Comparison of ENCODE assay signal across 26 cellular contexts in the genomic region with DNA sequence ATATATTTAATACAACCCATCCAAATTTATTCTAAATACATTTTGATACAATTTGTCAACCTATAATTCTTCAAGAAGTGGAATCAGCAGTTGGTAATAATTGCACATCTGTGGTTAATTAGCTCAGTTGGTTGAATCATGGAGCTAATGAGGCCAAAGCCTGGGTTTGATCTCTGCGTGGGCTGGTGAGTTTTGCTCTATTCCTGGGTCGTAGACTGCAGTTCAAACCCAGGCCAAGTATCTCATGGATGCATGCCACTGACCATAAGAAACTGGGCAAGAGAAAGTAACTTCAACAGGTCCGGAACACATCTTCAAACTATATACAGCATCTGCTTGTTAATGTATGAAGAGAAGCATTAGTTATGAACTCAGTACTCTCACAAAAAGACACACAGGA.
DNase-seq lines count a peak whose midpoint lies in the region; ATAC-seq and TF ChIP-seq lines count a peak whose summit lies in the region.
"Had no signal": no experiment of that assay in that cellular context is flagged by ENCODE, and none has a peak within 500 bp of the region (broad histone marks: within the 10 kb centered on the region; RNA-seq: fewer than 3 reads in every experiment).

No MANE protein-coding gene starts in this region.

- H3K27me3 Mint-ChIP-seq in MCF 10A (ENCODE audit: insufficient read depth, unreplicated experiment) = no peaks in the 10 kb centered on the region
- H3K27me3 Mint-ChIP-seq: central memory CD8-positive, alpha-beta T cell; stimulated activated naive CD8-positive, alpha-beta T cell treated with anti-CD3 and anti-CD28 coated beads, Interleukin-15, Interleukin-2, amounts not matched to agents 100 ng/mL and 50 ng/mL, for 24 hours had no signal

- no peak overlapping the region for H3K27ac ChIP-seq in mammary epithelial cell (ENCODE audit: insufficient read depth, low read depth, low read length)
- H3K27ac ChIP-seq: 22Rv1; BLaER1 treated with 17β-estradiol and CSF1 and Interleukin-3, amounts not matched to agents 10 nM and 100 nM; HL-60; lower lobe of right lung had no signal

- intact Hi-C loops in mammary epithelial cell (cut with micrococcal nuclease) = no loop called here
- intact Hi-C loops in MCF 10A (cut with micrococcal nuclease) = no loop called here

- DNase-seq in mammary epithelial cell = no peak
- no peak for DNase-seq in MCF 10A (ENCODE audit: unreplicated experiment)
- peak; percentile 71 for DNase-seq in adipocyte (ENCODE audit: low read depth)
- DNase-seq in fibroblast of the aortic adventitia (ENCODE audit: low read depth) = peak; percentile 74
- peak; percentile 59 for DNase-seq in stromal cell of bone marrow (ENCODE audit: low read depth)
- no peak for DNase-seq in superior temporal gyrus (ENCODE audit: extremely low spot score)
- DNase-seq: activated CD4-positive, CD25-positive, alpha-beta regulatory T cell treated with anti-CD3 and anti-CD28 coated beads, Interleukin-2, amount 50 U/mL, for 72 hours; activated naive CD4-positive, alpha-beta T cell treated with Interleukin-2 at 50 U/mL for 16 hours; activated T-cell treated with anti-CD3 and anti-CD28 coated beads, Interleukin-2, amount 50 U/mL, for 48 hours; amygdala; kidney; lower lobe of right lung; MM.1S; NCI-H1417 treated with DMSO at 0.1 percent for 48 hours; NCI-H2171; NCI-H526 treated with DMSO at 0.1 percent for 48 hours; stimulated activated CD4-positive, alpha-beta T cell treated with anti-CD3 and anti-CD28 coated beads, Interleukin-4, amount 100 ng/mL, for 24 hours; SW 1271 had no signal

- H3K4me1 ChIP-seq in mammary epithelial cell (ENCODE audit: insufficient read depth, low read length) (peaks cover 9% of the 10 kb centered on the region), adipocyte (ENCODE audit: control insufficient read depth, insufficient read depth, low read length) (peaks cover 33% of the 10 kb centered on the region)
- H3K4me1 ChIP-seq: BLaER1 treated with 17β-estradiol and CSF1 and Interleukin-3, amounts not matched to agents 10 nM and 100 nM; lower lobe of right lung had no signal

- H3K4me1 Mint-ChIP-seq in MCF 10A (ENCODE audit: insufficient read depth, unreplicated experiment) = peaks cover 10% of the 10 kb centered on the region
- H3K4me1 Mint-ChIP-seq: central memory CD8-positive, alpha-beta T cell had no signal

- no peaks in the 10 kb centered on the region for H4K20me1 ChIP-seq in mammary epithelial cell (ENCODE audit: insufficient read depth, low read length)
- H4K20me1 ChIP-seq: BLaER1 treated with 17β-estradiol and CSF1 and Interleukin-3, amounts not matched to agents 10 nM and 100 nM had no signal

- H3K36me3 ChIP-seq in mammary epithelial cell (ENCODE audit: insufficient read depth, low read length) (no peaks in the 10 kb centered on the region), adipocyte (ENCODE audit: control insufficient read depth, insufficient read depth, low read length, severe bottlenecking) (no peaks in the 10 kb centered on the region)
- H3K36me3 ChIP-seq: BLaER1 treated with 17β-estradiol and CSF1 and Interleukin-3, amounts not matched to agents 10 nM and 100 nM; lower lobe of right lung; tibial nerve had no signal

- CTCF ChIA-PET in mammary epithelial cell (lab: Charles Lee; ENCODE audit: low non-redundant PET) = no interaction called here
- CTCF ChIA-PET in MCF 10A (lab: Yijun Ruan, JAX) = no interaction called here

- ATAC-seq in HG03280 (IDR thresholded peaks at IDR 0.05; ENCODE audit: unreplicated experiment) (no peak), HG03159 (IDR thresholded peaks at IDR 0.05; ENCODE audit: unreplicated experiment) (no peak)
- ATAC-seq: lower lobe of right lung had no signal

- TF ChIP-seq CTCF in mammary epithelial cell (conservative IDR thresholded peaks at IDR 0.05 in 1 of 2, IDR thresholded peaks at IDR 0.05 in 1 of 2; ENCODE audit: extremely low read depth in 1 of 2, insufficient read depth in 1 of 2, low read depth in 1 of 2, low read length in 2 of 2) (no peak), MCF 10A (IDR thresholded peaks at IDR 0.05; ENCODE audit: unreplicated experiment) (no peak), fibroblast of the aortic adventitia (IDR thresholded peaks at IDR 0.05; ENCODE audit: insufficient read depth, low read length) (no peak)

- no peak overlapping the region for H3K4me2 ChIP-seq in mammary epithelial cell (ENCODE audit: insufficient read depth, low read depth, low read length)
- H3K4me2 ChIP-seq: BLaER1 treated with 17β-estradiol and CSF1 and Interleukin-3, amounts not matched to agents 10 nM and 100 nM had no signal

- H3K27ac Mint-ChIP-seq in MCF 10A (ENCODE audit: low read depth, unreplicated experiment) = no peak overlapping the region
- H3K27ac Mint-ChIP-seq: stimulated activated naive CD8-positive, alpha-beta T cell treated with anti-CD3 and anti-CD28 coated beads, Interleukin-15, Interleukin-2, amounts not matched to agents 100 ng/mL and 50 ng/mL, for 24 hours had no signal

- in situ Hi-C loops in mammary epithelial cell (cut with MboI; ENCODE audit: low sequenced_read_pairs in 2 of 2) = no loop called here

- H3K36me3 Mint-ChIP-seq in MCF 10A (ENCODE audit: insufficient read depth, unreplicated experiment) = no peaks in the 10 kb centered on the region

- BruUV-seq in mammary epithelial cell (replicated peaks; lab: Mats Ljungman, UMichigan) (no TSS peak), MCF 10A (replicated peaks; lab: Mats Ljungman, UMichigan) (no TSS peak)

- POLR2A ChIA-PET in MCF 10A (lab: Yijun Ruan, JAX) = no interaction called here

- no peak overlapping the region for H3K4me3 Mint-ChIP-seq in MCF 10A (ENCODE audit: unreplicated experiment)
- H3K4me3 Mint-ChIP-seq: central memory CD8-positive, alpha-beta T cell; stimulated activated naive CD8-positive, alpha-beta T cell treated with anti-CD3 and anti-CD28 coated beads, Interleukin-15, Interleukin-2, amounts not matched to agents 100 ng/mL and 50 ng/mL, for 24 hours had no signal

- no peak overlapping the region for H3K4me3 ChIP-seq in mammary epithelial cell (replicated peaks in 1 of 3; ENCODE audit: insufficient read depth in 1 of 3, low read depth in 2 of 3, low read length in 3 of 3)
- no peak overlapping the region for H3K4me3 ChIP-seq in adipocyte (ENCODE audit: low read length)
- H3K4me3 ChIP-seq in fibroblast of the aortic adventitia (ENCODE audit: low read depth, low read length) = no peak overlapping the region
- H3K4me3 ChIP-seq: BLaER1 treated with 17β-estradiol and CSF1 and Interleukin-3, amounts not matched to agents 10 nM and 100 nM; lower lobe of right lung; tibial nerve had no signal

- H3K9ac ChIP-seq in mammary epithelial cell (ENCODE audit: insufficient read depth, low read length) (no peak overlapping the region), adipocyte (ENCODE audit: low read length) (no peak overlapping the region)
- H3K9ac ChIP-seq: BLaER1 treated with 17β-estradiol and CSF1 and Interleukin-3, amounts not matched to agents 10 nM and 100 nM had no signal

- H3K9me3 ChIP-seq in mammary epithelial cell (replicated peaks; ENCODE audit: insufficient read depth, low read length) (no peaks in the 10 kb centered on the region), adipocyte (ENCODE audit: control insufficient read depth, low read length) (no peaks in the 10 kb centered on the region)
- H3K9me3 ChIP-seq: BLaER1 treated with 17β-estradiol and CSF1 and Interleukin-3, amounts not matched to agents 10 nM and 100 nM; lower lobe of right lung had no signal

- 16% methylated on average over 3 of the region's 3 CpGs for WGBS in mammary epithelial cell (ENCODE audit: low coverage, missing lambda C conversion rate)

- H2AFZ ChIP-seq in mammary epithelial cell (ENCODE audit: low read depth, low read length) = peak overlapping the region; percentile 16

- H3K27me3 ChIP-seq in mammary epithelial cell (ENCODE audit: insufficient read depth, low read length) = no peaks in the 10 kb centered on the region
- no peaks in the 10 kb centered on the region for H3K27me3 ChIP-seq in adipocyte (replicated peaks; ENCODE audit: control insufficient read depth, insufficient read depth, low read length)
- H3K27me3 ChIP-seq: BLaER1 treated with 17β-estradiol and CSF1 and Interleukin-3, amounts not matched to agents 10 nM and 100 nM; tibial nerve had no signal

- dilution Hi-C loops in mammary epithelial cell (cut with HindIII; ENCODE audit: low sequenced_read_pairs) = no loop called here

- H3K79me2 ChIP-seq in mammary epithelial cell (ENCODE audit: insufficient read depth, low read length) = no peaks in the 10 kb centered on the region

- no peaks in the 10 kb centered on the region for H3K9me3 Mint-ChIP-seq in MCF 10A (ENCODE audit: unreplicated experiment)
- H3K9me3 Mint-ChIP-seq: stimulated activated naive CD8-positive, alpha-beta T cell treated with anti-CD3 and anti-CD28 coated beads, Interleukin-15, Interleukin-2, amounts not matched to agents 100 ng/mL and 50 ng/mL, for 24 hours had no signal

Comparison
In these comparisons a context has a peak if more than half of its experiments do, and no peak if none do; other contexts are left out.
1. DNase-seq: peak in adipocyte (single experiment), fibroblast of the aortic adventitia (single experiment) and stromal cell of bone marrow (single experiment); none in mammary epithelial cell (single experiment), MCF 10A (single experiment) and superior temporal gyrus (single experiment).